ENCODE assay signal across 8 cellular contexts in the genomic region with DNA sequence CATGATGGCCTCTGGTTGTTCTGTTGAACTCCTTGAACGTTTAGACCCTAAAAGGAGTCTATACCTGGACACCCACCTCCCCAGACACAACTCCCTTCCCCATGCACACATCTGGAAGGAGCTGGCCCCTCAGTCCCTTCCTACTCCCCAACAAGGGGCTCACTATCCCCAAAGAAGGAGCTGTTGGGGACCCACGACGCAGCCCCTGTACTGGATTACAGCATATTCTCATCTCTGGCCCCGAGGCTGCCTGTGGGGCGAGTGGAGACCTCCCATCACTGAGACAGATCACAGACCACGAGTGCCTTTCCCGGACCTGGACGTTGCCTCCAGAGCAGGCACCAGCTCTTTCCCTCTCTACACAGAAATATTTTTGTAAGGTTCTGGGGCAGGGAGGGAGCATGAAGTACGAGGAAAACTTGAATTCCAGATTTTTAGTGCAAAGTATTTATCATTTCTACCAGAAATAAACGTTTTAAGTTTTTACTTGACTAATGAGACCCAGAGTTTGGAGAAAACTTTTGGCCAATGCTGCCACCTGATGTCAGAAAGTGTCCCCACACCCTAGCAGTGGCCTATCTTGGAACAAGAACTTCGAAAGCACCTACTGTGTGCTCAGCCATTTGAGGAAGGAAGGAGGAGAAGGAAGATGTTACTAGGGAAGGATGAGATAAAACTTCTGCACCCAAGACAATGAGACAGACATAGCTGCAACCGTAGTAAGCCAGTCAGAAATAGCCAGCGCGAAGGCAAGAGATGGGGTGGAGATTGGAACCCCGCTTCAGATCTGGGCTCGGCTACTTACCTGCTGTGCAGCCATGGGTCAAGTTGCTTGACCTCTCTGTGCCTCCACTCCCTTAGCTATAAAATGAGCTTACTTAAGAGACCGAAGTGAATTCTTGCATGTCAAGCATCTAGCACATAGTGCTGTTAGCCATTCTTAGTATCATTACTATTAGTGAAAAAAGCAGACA. TPM values are rescaled to one million over a fixed set of nuclear protein-coding genes. Genes with fewer than 3 reads are reported as not detected.
DNase-seq lines count a peak whose midpoint lies in the region; ATAC-seq, FAIRE-seq and TF ChIP-seq lines count a peak whose summit lies in the region.

No MANE protein-coding gene starts in this region.

- H3K4me3 ChIP-seq in GM06990 (replicated peaks; ENCODE audit: low read depth, low read length) = no peak overlapping the region
- H3K4me3 ChIP-seq in coronary artery = no peak overlapping the region
- H3K4me3 ChIP-seq in pancreas = no peak overlapping the region

- H3K27me3 ChIP-seq in GM06990 (replicated peaks; ENCODE audit: control insufficient read depth, insufficient read depth, low read length) (peaks cover 4% of the 10 kb centered on the region), pancreas (no peaks in the 10 kb centered on the region)

- H3K36me3 ChIP-seq in GM06990 (ENCODE audit: control insufficient read depth, insufficient read depth, low read length) = no peaks in the 10 kb centered on the region
- H3K36me3 ChIP-seq in pancreas = no peaks in the 10 kb centered on the region

- intact Hi-C loops in pancreas (cut with DNase I) = loop anchor here (2.0 to 10.0 kb wide), 3 partner anchors 52 to 57 kb away; no protein-coding TSS in a partner anchor
- intact Hi-C loops in posterior vena cava (cut with DNase I) = loop anchor here (1.0 to 5.0 kb wide), 3 partner anchors 57 to 73 kb away; no protein-coding TSS in a partner anchor

- TF ChIP-seq CTCF in GM06990 (IDR thresholded peaks at IDR 0.05; ENCODE audit: insufficient read depth, low read length, poor library complexity, severe bottlenecking) (peak; percentile 60), coronary artery (IDR thresholded peaks at IDR 0.05) (peak; percentile 61), pancreas (IDR thresholded peaks at IDR 0.05) (peak; percentile 21 to 47 (median 34))

- no peak for DNase-seq in GM06990 (ENCODE audit: extremely low read depth, insufficient read length)
- DNase-seq in NAMALWA (ENCODE audit: low spot score) = peak; percentile 54
- DNase-seq in coronary artery (ENCODE audit: low spot score) = no peak
- DNase-seq in pancreas = no peak
- no peak for DNase-seq in activated T-cell treated with anti-CD3 and anti-CD28 coated beads for 4 hours
- no peak for DNase-seq in islet precursor cell
- DNase-seq in posterior vena cava (ENCODE audit: low spot score) = no peak

- H3K27ac ChIP-seq in coronary artery (no peak overlapping the region), pancreas (no peak overlapping the region)

- H3K9me3 ChIP-seq in pancreas = no peaks in the 10 kb centered on the region

- no peak for FAIRE-seq in pancreas (lab: Jason Lieb, UNC)

- WGBS in pancreas, 2 donors = 63% methylated on average over 17 of the region's 17 CpGs

- ATAC-seq in pancreas (peak in 3 of 4 donors; percentile 36 to 52 (median 45)), GM21825 (IDR thresholded peaks at IDR 0.05; ENCODE audit: unreplicated experiment) (no peak)

- H3K4me1 ChIP-seq in pancreas = no peaks in the 10 kb centered on the region

RNA-seq across cellular contexts. Expression of gene POU2F3, which starts 10.2 kb away (rescaled TPM):
- total RNA-seq in pancreas (1 to 10 TPM in 1 of 6 donors, under 1 TPM in 5; 0.12 to 2.6 (median 0.23) TPM), posterior vena cava (under 1 TPM; 0.19 to 0.33 TPM)
- under 1 TPM; 0.27 to 0.54 TPM for polyA plus RNA-seq in pancreas

RNA-seq across cellular contexts. Expression of gene OAF, which starts 18.9 kb away (rescaled TPM):
- 10 to 100 TPM; 37.1 to 88.3 (median 49.0) TPM for total RNA-seq in pancreas
- 10 to 100 TPM; 21.6 to 35.0 TPM for polyA plus RNA-seq in pancreas
- total RNA-seq in posterior vena cava = 10 to 100 TPM; 44.1 to 82.6 TPM
